ENCODE assay signal across 17 cellular contexts in the genomic region with DNA sequence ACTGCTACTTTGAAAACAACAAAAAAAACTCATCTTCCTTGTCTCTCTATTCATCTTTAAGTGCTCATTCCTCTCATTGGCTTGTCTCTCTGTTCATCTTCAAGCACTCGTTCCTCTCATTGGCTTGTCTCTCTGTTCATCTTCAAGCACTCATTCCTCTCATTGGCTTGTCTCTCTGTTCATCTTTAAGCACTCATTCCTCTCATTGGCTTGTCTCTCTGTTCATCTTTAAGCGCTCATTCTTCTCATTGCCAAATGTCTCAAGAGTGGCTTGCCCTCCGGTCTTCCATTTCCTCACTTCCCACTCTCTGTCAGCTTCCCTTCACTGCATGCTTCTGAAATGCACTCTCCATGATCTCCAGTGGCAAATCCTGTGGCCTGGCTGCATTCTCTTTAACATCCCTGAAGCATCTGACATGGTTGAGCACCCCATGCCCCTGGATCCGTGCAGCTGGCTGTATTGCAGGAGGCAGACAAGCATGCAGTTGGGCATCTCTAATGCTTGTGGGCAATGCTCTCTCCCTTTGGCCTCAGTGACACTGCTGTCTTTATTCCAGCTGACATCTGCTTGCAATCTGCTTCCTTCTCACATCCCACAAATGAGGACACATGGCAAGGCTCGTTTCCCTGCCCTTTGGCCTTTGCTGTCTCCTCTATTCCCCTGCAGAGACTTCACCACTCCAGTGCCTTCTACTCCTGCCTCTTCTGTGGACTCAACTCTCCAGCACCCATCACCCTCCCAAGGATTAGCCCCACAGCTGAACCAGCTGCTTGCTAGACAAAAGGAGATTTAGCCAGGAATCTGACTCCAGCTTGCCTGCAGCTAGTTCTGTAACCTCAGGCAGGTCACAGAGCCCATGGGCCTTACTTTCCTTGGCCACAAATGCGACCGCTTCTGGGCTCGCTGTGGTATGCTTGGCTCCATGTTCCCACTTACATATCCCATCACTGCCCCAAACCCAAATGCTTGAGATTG.
"Had no signal": no experiment of that assay in that cellular context is flagged by ENCODE, and none has a peak within 500 bp of the region (broad histone marks: within the 10 kb centered on the region; RNA-seq: fewer than 3 reads in every experiment).

No MANE protein-coding gene starts in this region.

- ATAC-seq: psoas muscle, right lobe of liver, T-cell had no signal

- H3K9me3 ChIP-seq: ascending aorta, breast epithelium, psoas muscle, right lobe of liver, spleen had no signal

- H3K36me3 ChIP-seq: ascending aorta, breast epithelium, right lobe of liver had no signal

- H3K9me3 Mint-ChIP-seq: activated naive CD4-positive, alpha-beta T cell treated with anti-CD3 and anti-CD28 coated beads for 36 hours; activated T-helper 2 cell treated with anti-CD3 and anti-CD28 coated beads, Interferon-gamma antibody, Interleukin-2, Interleukin-4, amounts not matched to agents 10 μg/mL and 5 μg/mL and 100 μg/mL, durations not matched to agents 14 hours and 24 hours and 36 hours; nephron; T-cell had no signal

- H3K4me1 ChIP-seq: breast epithelium, psoas muscle, right lobe of liver, spleen had no signal

- H3K27ac Mint-ChIP-seq: activated naive CD4-positive, alpha-beta T cell treated with anti-CD3 and anti-CD28 coated beads for 36 hours; activated T-helper 2 cell treated with anti-CD3 and anti-CD28 coated beads, Interferon-gamma antibody, Interleukin-2, Interleukin-4, amounts not matched to agents 10 μg/mL and 5 μg/mL and 100 μg/mL, durations not matched to agents 14 hours and 24 hours and 36 hours; nephron; T-cell had no signal

- H3K27ac ChIP-seq: ascending aorta, breast epithelium, psoas muscle, right lobe of liver, spleen had no signal

- H3K27me3 Mint-ChIP-seq: T-cell had no signal

- H3K4me3 ChIP-seq: ascending aorta, breast epithelium, psoas muscle, right lobe of liver, spleen had no signal

- FAIRE-seq: endometrium had no signal

- DNase-seq: activated CD4-positive, alpha-beta T cell treated with anti-CD3 and anti-CD28 coated beads, Interleukin-2, amount 50 U/mL, for 4 hours; activated CD4-positive, CD25-positive, alpha-beta regulatory T cell treated with anti-CD3 and anti-CD28 coated beads, Interleukin-2, amount 50 U/mL, for 72 hours; activated naive CD4-positive, alpha-beta T cell treated with anti-CD3 and anti-CD28 coated beads for 36 hours; activated T-cell treated with anti-CD3 and anti-CD28 coated beads for 4 hours; hippocampal formation; mesendoderm; psoas muscle; right lobe of liver; spleen; stimulated activated CD4-positive, alpha-beta T cell treated with anti-CD3 and anti-CD28 coated beads, Interleukin-1b, Interleukin-23, amount 100 ng/mL, for 48 hours; T-cell; T-helper 9 cell had no signal

- H3K4me3 Mint-ChIP-seq: activated naive CD4-positive, alpha-beta T cell treated with anti-CD3 and anti-CD28 coated beads for 36 hours; nephron; T-cell had no signal

- H3K27me3 ChIP-seq: ascending aorta, breast epithelium, right lobe of liver, spleen had no signal

- H3K36me3 Mint-ChIP-seq: T-cell had no signal

- H3K4me1 Mint-ChIP-seq: T-cell had no signal
